1 cellular context compared by ENCODE assay signal in genomic region chr20:17315491-17316231, GRCh38.
TF ChIP-seq lines count a peak whose summit lies in the region.

No MANE protein-coding gene starts in this region.

TF ChIP-seq in WTC11, 78 proteins besides CTCF, POLR2A, EP300 and RAD21 (continued from another document):
- TF ChIP-seq AFF4 (CRISPR knock-in tag; IDR thresholded peaks at IDR 0.05; ENCODE audit: borderline replicate concordance) (no peak), CDX4 (CRISPR knock-in tag; IDR thresholded peaks at IDR 0.05; ENCODE audit: borderline replicate concordance) (no peak)
